In the genomic region with DNA sequence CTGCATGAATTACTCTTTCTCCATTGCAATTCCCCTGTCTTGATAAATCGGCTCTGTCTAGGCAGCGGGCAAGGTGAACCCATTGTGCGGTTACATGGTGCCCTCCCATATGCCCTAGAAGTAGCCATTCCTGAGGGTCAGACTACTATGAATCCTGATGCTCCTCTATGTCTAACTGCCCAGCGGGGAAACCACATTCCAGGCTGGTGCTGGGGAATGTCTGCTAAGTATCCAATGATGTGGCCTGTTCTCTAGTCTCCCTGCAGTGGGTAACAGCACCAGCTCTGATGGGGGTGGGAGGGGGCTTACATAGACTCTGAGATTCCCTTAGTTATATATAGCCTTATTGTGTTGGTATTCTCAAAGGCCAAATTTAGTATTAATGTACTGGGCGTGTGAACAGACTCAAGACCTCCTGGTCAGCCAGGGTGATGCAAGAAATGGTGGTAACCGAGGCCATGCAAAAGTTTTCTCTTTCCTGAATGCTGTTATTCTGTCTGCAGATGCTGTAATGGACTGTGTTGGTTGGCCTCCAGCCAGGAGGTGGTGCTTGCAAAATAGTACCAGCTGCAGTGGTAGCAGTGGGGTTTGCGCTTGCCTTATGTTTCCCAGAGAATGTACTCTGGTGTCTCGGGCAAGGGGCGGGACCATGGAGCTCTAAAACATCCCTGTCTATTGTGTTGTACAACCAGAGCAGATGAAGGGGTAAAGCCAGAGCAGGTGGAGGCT, we compare ENCODE assay signal across 16 cellular contexts.
DNase-seq lines count a peak whose midpoint lies in the region; ATAC-seq, FAIRE-seq and TF ChIP-seq lines count a peak whose summit lies in the region.
"Had no signal": no experiment of that assay in that cellular context is flagged by ENCODE, and none has a peak within 500 bp of the region (broad histone marks: within the 10 kb centered on the region; RNA-seq: fewer than 3 reads in every experiment).

No MANE protein-coding gene starts in this region.

- no peaks in the 10 kb centered on the region for H3K36me3 ChIP-seq in BE2C
- H3K36me3 ChIP-seq in bronchial epithelial cell (ENCODE audit: control insufficient read depth, insufficient read depth, low read length) = no peaks in the 10 kb centered on the region
- no peaks in the 10 kb centered on the region for H3K36me3 ChIP-seq in lower lobe of right lung
- H3K36me3 ChIP-seq in esophagus muscularis mucosa = no peaks in the 10 kb centered on the region
- H3K36me3 ChIP-seq in esophagus squamous epithelium = no peaks in the 10 kb centered on the region
- H3K36me3 ChIP-seq: transverse colon had no signal

- FAIRE-seq in bronchial epithelial cell (lab: Jason Lieb, UNC) = no peak

- intact Hi-C loops in lower lobe of right lung (cut with DNase I) = no loop called here
- intact Hi-C loops in esophagus muscularis mucosa (cut with DNase I) = no loop called here
- intact Hi-C loops in esophagus squamous epithelium (cut with DNase I) = no loop called here

- no peak for TF ChIP-seq EP300 in esophagus muscularis mucosa (IDR thresholded peaks at IDR 0.05)

- DNase-seq in BE2C (peak; percentile 79), NCI-H1694 treated with DMSO at 0.1 percent for 48 hours (lab: John Stamatoyannopoulos, UW) (peak; percentile 41), bronchial epithelial cell (ENCODE audit: low read depth) (peak; percentile 30), lower lobe of right lung (peak; percentile 23), esophagus muscularis mucosa (ENCODE audit: extremely low spot score) (no peak), DMS153 treated with DMSO at 0.1 percent for 48 hours (lab: John Stamatoyannopoulos, UW; ENCODE audit: unreplicated experiment) (no peak), inferior parietal cortex (ENCODE audit: extremely low spot score) (no peak), esophagus squamous epithelium (lab: John Stamatoyannopoulos, UW) (no peak)
- DNase-seq: activated B cell treated with CpG ODN at 0.5 μM for 24 hours; activated CD8-positive, alpha-beta memory T cell treated with anti-CD3 and anti-CD28 coated beads, Interleukin-2, amount 50 U/mL, for 48 hours; AML-193; midbrain; occipital lobe; stimulated activated CD4-positive, alpha-beta T cell treated with anti-CD3 and anti-CD28 coated beads, Interleukin-12 subunit alpha, Interleukin-12 subunit beta, amount 100 ng/mL, for 4 hours; transverse colon had no signal

- H3K27me3 ChIP-seq in BE2C (no peaks in the 10 kb centered on the region), bronchial epithelial cell (ENCODE audit: control insufficient read depth, insufficient read depth, low read length) (no peaks in the 10 kb centered on the region), lower lobe of right lung (ENCODE audit: low read depth) (no peaks in the 10 kb centered on the region), esophagus muscularis mucosa (no peaks in the 10 kb centered on the region), esophagus squamous epithelium (no peaks in the 10 kb centered on the region)
- H3K27me3 ChIP-seq: transverse colon had no signal

- no peaks in the 10 kb centered on the region for H3K4me1 ChIP-seq in BE2C
- no peaks in the 10 kb centered on the region for H3K4me1 ChIP-seq in lower lobe of right lung
- H3K4me1 ChIP-seq in esophagus muscularis mucosa = no peaks in the 10 kb centered on the region
- peaks cover 8 to 27% (median 13%) of the 10 kb centered on the region in 3 donors for H3K4me1 ChIP-seq in esophagus squamous epithelium
- H3K4me1 ChIP-seq: transverse colon had no signal

- H3K27ac ChIP-seq in lower lobe of right lung (no peak overlapping the region), esophagus muscularis mucosa (replicated peaks in 1 of 4) (no peak overlapping the region), esophagus squamous epithelium (no peak overlapping the region)
- H3K27ac ChIP-seq: coronary artery, transverse colon had no signal

- ATAC-seq in lower lobe of right lung = no peak

- H3K9me3 ChIP-seq in BE2C = no peaks in the 10 kb centered on the region
- H3K9me3 ChIP-seq in lower lobe of right lung = no peaks in the 10 kb centered on the region
- no peaks in the 10 kb centered on the region for H3K9me3 ChIP-seq in esophagus muscularis mucosa
- H3K9me3 ChIP-seq in esophagus squamous epithelium = no peaks in the 10 kb centered on the region

- TF ChIP-seq POLR2A in esophagus muscularis mucosa (IDR thresholded peaks at IDR 0.05; ENCODE audit: low read depth) (no peak), esophagus squamous epithelium (IDR thresholded peaks at IDR 0.05) (no peak)

- 82% methylated on average over 9 of the region's 9 CpGs for WGBS in esophagus muscularis mucosa
- WGBS in esophagus squamous epithelium, 2 donors = 68 to 83% methylated on average over 6 to 8 of the region's 9 CpGs

- TF ChIP-seq CTCF in BE2C (IDR thresholded peaks at IDR 0.05; ENCODE audit: low read depth, low read length) (no peak), bronchial epithelial cell (IDR thresholded peaks at IDR 0.05; ENCODE audit: insufficient read depth, low read length, severe bottlenecking) (no peak), lower lobe of right lung (IDR thresholded peaks at IDR 0.05) (no peak), esophagus muscularis mucosa (IDR thresholded peaks at IDR 0.05) (no peak), esophagus squamous epithelium (IDR thresholded peaks at IDR 0.05) (no peak)

- H3K4me3 ChIP-seq in BE2C (ENCODE audit: low read depth, low read length) = peak overlapping the region; percentile 32; the same call in 1 of the 2 replicates
- no peak overlapping the region for H3K4me3 ChIP-seq in bronchial epithelial cell (ENCODE audit: low read depth, low read length)
- no peak overlapping the region for H3K4me3 ChIP-seq in lower lobe of right lung
- no peak overlapping the region for H3K4me3 ChIP-seq in esophagus muscularis mucosa
- no peak overlapping the region for H3K4me3 ChIP-seq in esophagus squamous epithelium
- H3K4me3 ChIP-seq: coronary artery, transverse colon had no signal

Comparison
In these comparisons a context has a peak if more than half of its experiments do, and no peak if none do; other contexts are left out.
1. DNase-seq: peak in BE2C (single experiment), NCI-H1694 treated with DMSO at 0.1 percent for 48 hours (single experiment), bronchial epithelial cell (single experiment) and lower lobe of right lung (single experiment); none in esophagus muscularis mucosa (single experiment), DMS153 treated with DMSO at 0.1 percent for 48 hours (single experiment), inferior parietal cortex (single experiment) and esophagus squamous epithelium (single experiment).